21 cellular contexts compared by ENCODE assay signal in genomic region chr1:231951399-231951798, GRCh38.
A peak's percentile ranks its signal among the peaks of the same experiment; 100 is the strongest.
DNase-seq lines count a peak whose midpoint lies in the region; ATAC-seq lines count a peak whose summit lies in the region.
"Had no signal": no experiment of that assay in that cellular context is flagged by ENCODE, and none has a peak within 500 bp of the region (broad histone marks: within the 10 kb centered on the region; RNA-seq: fewer than 3 reads in every experiment).

No MANE protein-coding gene starts in this region.

- no peak overlapping the region for H2BK15ac ChIP-seq in mesenchymal stem cell (ENCODE audit: low read depth, poor library complexity, severe bottlenecking)

- DNase-seq in EH (ENCODE audit: low read depth) (peak; percentile 75), LHCN-M2 (ENCODE audit: low read depth) (peak; percentile 77), dedifferentiated amniotic fluid mesenchymal stem cell (ENCODE audit: extremely low spot score) (peak; percentile 47), mesenchymal stem cell (no peak), activated gamma-delta T cell treated with Interleukin-2 at 50 U/mL for 16 hours (no peak), NCI-H526 treated with DMSO at 0.1 percent for 48 hours (lab: John Stamatoyannopoulos, UW) (no peak), retina (no peak)
- DNase-seq: activated CD8-positive, alpha-beta memory T cell treated with anti-CD3 and anti-CD28 coated beads, Interleukin-2, amount 10 ng/mL, durations not matched to agents 7 days and 5 days; activated naive CD4-positive, alpha-beta T cell treated with Interleukin-2 at 50 U/mL for 16 hours; DND-41; effector memory CD8-positive, alpha-beta T cell; GOT3; islet precursor cell; midbrain; NCI-H1092 had no signal

- H3K36me3 ChIP-seq in mesenchymal stem cell (ENCODE audit: control insufficient read depth in 1 of 2, insufficient read depth in 2 of 2, low read depth in 1 of 2, low read length in 2 of 2): no peaks in the 10 kb centered on the region
- H3K36me3 ChIP-seq: cardiac muscle cell, neutrophil, vagina had no signal

- H2BK120ac ChIP-seq in mesenchymal stem cell (ENCODE audit: low read depth, low read length): no peak overlapping the region

- WGBS in mesenchymal stem cell: 90% methylated on average over 2 of the region's 3 CpGs

- no peak overlapping the region for H2BK5ac ChIP-seq in mesenchymal stem cell (ENCODE audit: low read depth, low read length, poor library complexity, severe bottlenecking)

- peaks cover 2% of the 10 kb centered on the region for H3K4me1 ChIP-seq in mesenchymal stem cell (ENCODE audit: control insufficient read depth, insufficient read depth, low read depth, low read length)

- no peak overlapping the region for H3K18ac ChIP-seq in mesenchymal stem cell (ENCODE audit: low read depth in 1 of 2, low read length in 2 of 2)

- no peak overlapping the region for H3K4ac ChIP-seq in mesenchymal stem cell (ENCODE audit: low read depth in 1 of 2, low read length in 2 of 2)

- H2AFZ ChIP-seq in mesenchymal stem cell (ENCODE audit: low read depth, low read length): no peak overlapping the region

- no peak overlapping the region for H4K91ac ChIP-seq in mesenchymal stem cell (ENCODE audit: low read length)

- H4K8ac ChIP-seq in mesenchymal stem cell (ENCODE audit: low read length): no peak overlapping the region

- no peak overlapping the region for H2AK5ac ChIP-seq in mesenchymal stem cell (ENCODE audit: low read length, severe bottlenecking)

- H2BK12ac ChIP-seq in mesenchymal stem cell (ENCODE audit: low read length in 2 of 2): no peak overlapping the region

- ATAC-seq in GM21367 (IDR thresholded peaks at IDR 0.05; ENCODE audit: unreplicated experiment): no peak
- ATAC-seq: activated CD8-positive, alpha-beta memory T cell treated with anti-CD3 and anti-CD28 coated beads, Interleukin-2, amount 10 ng/mL, durations not matched to agents 7 days and 5 days; effector memory CD8-positive, alpha-beta T cell; WTC11 had no signal

- no peak overlapping the region for H3K14ac ChIP-seq in mesenchymal stem cell (ENCODE audit: low read length in 2 of 2)

- no peak overlapping the region for H3K27ac ChIP-seq in mesenchymal stem cell (ENCODE audit: low read length, poor library complexity, severe bottlenecking)
- H3K27ac ChIP-seq: cardiac muscle cell, neutrophil, SK-N-MC, vagina had no signal

- peak overlapping the region; percentile 19 for H3K9ac ChIP-seq in mesenchymal stem cell (ENCODE audit: low read length)

- H3K27me3 ChIP-seq in mesenchymal stem cell (ENCODE audit: control insufficient read depth in 1 of 2, insufficient read depth in 1 of 2, low read length in 2 of 2): no peaks in the 10 kb centered on the region
- H3K27me3 ChIP-seq: cardiac muscle cell, neutrophil, vagina had no signal

- peaks cover 1% of the 10 kb centered on the region for H3K9me3 ChIP-seq in mesenchymal stem cell (ENCODE audit: control insufficient read depth, low read length)
- H3K9me3 ChIP-seq: neutrophil, vagina had no signal

- H3K4me3 ChIP-seq in mesenchymal stem cell (ENCODE audit: insufficient read depth in 1 of 2, low read depth in 1 of 2, low read length in 2 of 2): no peak overlapping the region
- H3K4me3 ChIP-seq: cardiac muscle cell, SK-N-MC, vagina had no signal

- no peak overlapping the region for H3K23ac ChIP-seq in mesenchymal stem cell (ENCODE audit: low read length in 2 of 2)

- peaks cover 3% of the 10 kb centered on the region for H3K79me1 ChIP-seq in mesenchymal stem cell (replicated peaks; ENCODE audit: low read length, poor library complexity, severe bottlenecking)

- no peak overlapping the region for H3K4me2 ChIP-seq in mesenchymal stem cell (ENCODE audit: low read length, poor library complexity, severe bottlenecking)

Comparison
In these comparisons a context has a peak if more than half of its experiments do, and no peak if none do; other contexts are left out.
1. DNase-seq: peak in EH (single experiment), LHCN-M2 (single experiment) and dedifferentiated amniotic fluid mesenchymal stem cell (single experiment); none in mesenchymal stem cell (single experiment), activated gamma-delta T cell treated with Interleukin-2 at 50 U/mL for 16 hours (single experiment), NCI-H526 treated with DMSO at 0.1 percent for 48 hours (single experiment) and retina (single experiment).